ENCODE assay signal across 8 cellular contexts in the genomic region with DNA sequence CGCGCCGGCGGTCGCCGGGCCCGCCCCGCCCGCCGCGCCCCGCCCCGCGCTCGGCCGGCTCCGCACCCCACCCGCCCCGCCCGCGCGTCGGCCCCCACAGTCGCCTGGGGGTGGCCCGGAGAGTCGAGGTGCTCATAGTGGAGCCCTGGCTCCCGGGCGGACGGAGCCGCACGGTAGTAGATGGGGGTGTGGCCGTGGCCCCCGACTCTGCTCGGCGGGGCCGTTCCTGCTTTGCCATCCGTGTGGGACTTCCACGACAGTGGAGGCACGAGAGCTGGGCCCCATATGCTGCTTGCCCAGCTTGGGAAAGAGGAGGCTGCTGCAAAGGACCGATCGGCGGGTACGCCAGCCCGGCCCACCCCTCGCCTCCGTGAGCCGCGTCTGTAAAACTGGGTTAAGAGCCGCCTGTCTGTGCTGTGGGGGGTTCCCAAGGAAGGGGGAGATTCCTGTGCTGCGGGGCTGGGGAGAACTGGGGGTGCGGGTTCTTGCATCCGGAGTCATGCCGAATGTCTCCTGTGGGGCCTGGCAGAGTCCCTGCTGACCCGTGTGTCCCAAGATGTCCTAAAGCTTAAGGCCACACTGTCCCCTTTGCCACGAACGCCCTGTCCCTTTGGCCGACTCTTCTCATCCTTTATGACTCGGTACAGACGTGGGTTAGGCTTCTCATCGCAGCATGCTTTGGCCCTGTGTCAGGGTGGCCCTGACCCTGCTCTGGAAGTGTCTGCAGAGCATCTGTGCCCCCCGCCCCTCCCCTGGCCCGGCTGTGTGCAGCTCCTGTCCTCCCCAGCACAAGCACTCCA. TPM values are rescaled to one million over a fixed set of nuclear protein-coding genes. Genes with fewer than 3 reads are reported as not detected.
DNase-seq lines count a peak whose midpoint lies in the region; ATAC-seq and TF ChIP-seq lines count a peak whose summit lies in the region.

Gene OPRL1 (plus strand): TSS at position 70 of the 800 bp plus-strand sequence. CDS start 12,639 bp downstream, outside the sequence.

- no peaks in the 10 kb centered on the region for H3K9me3 ChIP-seq in Peyer's patch
- H3K9me3 ChIP-seq in mononuclear cell (ENCODE audit: low read depth, low read length), result no peaks in the 10 kb centered on the region
- H3K9me3 ChIP-seq in vagina, result no peaks in the 10 kb centered on the region

- H3K4me1 ChIP-seq in Peyer's patch (peaks cover 0 to 40% (median 22%) of the 10 kb centered on the region in 4 donors), mononuclear cell (ENCODE audit: insufficient read depth, low read length) (peaks cover 68% of the 10 kb centered on the region), vagina (peaks cover 39% of the 10 kb centered on the region)

- TF ChIP-seq POLR2A in Peyer's patch (IDR thresholded peaks at IDR 0.05) (no peak), vagina (IDR thresholded peaks at IDR 0.05) (no peak)

- H3K4me3 Mint-ChIP-seq in central memory CD8-positive, alpha-beta T cell, result peak within 1 kb of the TSS; percentile 93

- DNase-seq in GM12865 (ENCODE audit: low read depth) (peak; percentile 35), Peyer's patch (peak in 1 of 3 donors; percentile 67), vagina (ENCODE audit: extremely low spot score in 2 of 2) (no peak)
- DNase-seq in central memory CD8-positive, alpha-beta T cell (ENCODE audit: low spot score in 2 of 2), result peak in 1 of 2 donors; percentile 55

- peaks cover 10% of the 10 kb centered on the region for H3K36me3 Mint-ChIP-seq in central memory CD8-positive, alpha-beta T cell (ENCODE audit: insufficient read depth)

- H3K9me3 Mint-ChIP-seq in central memory CD8-positive, alpha-beta T cell, result no peaks in the 10 kb centered on the region

- ATAC-seq in central memory CD8-positive, alpha-beta T cell (replicated peaks; ENCODE audit: extremely low read depth, poor library complexity, severe bottlenecking), result peak; percentile 47
- no peak for ATAC-seq in HG03354 (IDR thresholded peaks at IDR 0.05; ENCODE audit: poor library complexity, severe bottlenecking, unreplicated experiment)
- ATAC-seq in HG03025 (IDR thresholded peaks at IDR 0.05; ENCODE audit: low FRiP score, unreplicated experiment), result no peak
- no peak for ATAC-seq in HG02970 (IDR thresholded peaks at IDR 0.05; ENCODE audit: low FRiP score, unreplicated experiment)

- H3K4me3 ChIP-seq in GM12865 (ENCODE audit: low read depth, low read length), result peak within 1 kb of the TSS; percentile 60
- H3K4me3 ChIP-seq in Peyer's patch, result peak within 1 kb of the TSS; percentile 63 to 81 (median 75)
- H3K4me3 ChIP-seq in mononuclear cell (ENCODE audit: low read length), result peak within 1 kb of the TSS; percentile 95
- H3K4me3 ChIP-seq in vagina, result peak within 1 kb of the TSS; percentile 65 to 87

- peaks cover 60% of the 10 kb centered on the region for H3K4me1 Mint-ChIP-seq in central memory CD8-positive, alpha-beta T cell

- H3K27me3 Mint-ChIP-seq in central memory CD8-positive, alpha-beta T cell, result no peaks in the 10 kb centered on the region

- peaks cover 0 to 15% of the 10 kb centered on the region in 2 donors for H3K27me3 ChIP-seq in Peyer's patch
- peaks cover 11% of the 10 kb centered on the region for H3K27me3 ChIP-seq in mononuclear cell (ENCODE audit: insufficient read depth, low read length)
- no peaks in the 10 kb centered on the region for H3K27me3 ChIP-seq in vagina

- peak within 1 kb of the TSS; percentile 73 to 95 (median 82) for H3K27ac ChIP-seq in Peyer's patch
- peak within 1 kb of the TSS; percentile 78 for H3K27ac ChIP-seq in vagina

- TF ChIP-seq CTCF in GM12865 (IDR thresholded peaks at IDR 0.05; ENCODE audit: insufficient read depth, low read depth, low read length, missing control alignments), result no peak
- TF ChIP-seq CTCF in Peyer's patch (IDR thresholded peaks at IDR 0.05), result no peak
- TF ChIP-seq CTCF in vagina (IDR thresholded peaks at IDR 0.05), result no peak

- H3K36me3 ChIP-seq in Peyer's patch (peaks cover 0 to 5% (median 0%) of the 10 kb centered on the region in 3 donors), vagina (no peaks in the 10 kb centered on the region)

- peak within 1 kb of the TSS; percentile 70 for H3K27ac Mint-ChIP-seq in central memory CD8-positive, alpha-beta T cell (ENCODE audit: low read depth)

- intact Hi-C loops in vagina (cut with DNase I), result no loop called here

RNA-seq across cellular contexts. Expression of gene OPRL1, which starts in this region (rescaled TPM):
- total RNA-seq in Peyer's patch (under 1 TPM in 1 of 4 donors, not detected in 3; 0.27 TPM), mononuclear cell (1.3 TPM), vagina (1.5 TPM)
